In the genomic region with DNA sequence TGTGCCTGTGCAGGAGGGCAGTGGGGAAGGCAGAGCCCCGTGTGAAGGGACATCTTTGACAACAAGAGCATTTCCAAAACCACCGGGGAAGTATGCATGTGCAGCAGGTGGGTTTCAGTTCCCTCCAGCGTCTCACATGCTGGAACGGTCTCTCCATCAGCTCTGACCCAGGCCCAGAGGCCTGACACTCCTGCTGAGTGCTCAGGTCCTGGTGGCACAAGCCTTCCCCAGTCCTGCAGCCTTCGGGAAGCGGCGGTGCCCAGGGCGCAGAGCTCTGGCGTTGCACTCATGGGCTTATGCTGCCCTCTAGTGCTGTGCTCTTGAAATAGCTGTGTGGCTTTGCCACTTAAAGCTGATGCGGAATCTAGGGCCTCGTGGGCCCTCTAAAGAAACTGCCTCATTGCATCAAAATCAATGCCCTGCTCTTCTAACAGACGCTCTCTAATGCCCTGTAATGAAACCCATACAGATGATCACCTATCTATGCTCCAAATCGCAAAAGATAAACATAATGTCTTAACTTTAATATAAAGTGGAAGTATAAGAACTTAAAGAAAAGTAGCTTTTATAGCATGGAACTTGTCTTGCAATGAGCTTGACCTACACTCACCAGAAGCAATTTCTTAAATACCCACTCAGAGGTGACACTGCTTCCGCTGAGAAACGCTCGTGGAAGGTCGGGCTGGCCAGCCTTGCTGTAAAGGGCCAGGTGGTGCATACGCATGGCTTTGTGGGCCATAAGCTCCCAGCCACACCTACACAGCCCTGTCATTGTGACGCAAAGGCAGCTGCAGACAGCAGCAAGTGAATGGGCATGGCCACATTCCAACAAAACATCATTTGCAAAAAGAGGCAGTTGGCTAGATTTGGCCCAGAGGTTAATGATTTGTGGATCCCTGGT, we compare ENCODE assay signal across 8 cellular contexts. TPM values are rescaled to one million over a fixed set of nuclear protein-coding genes. Genes with fewer than 3 reads are reported as not detected.
DNase-seq lines count a peak whose midpoint lies in the region; ATAC-seq and TF ChIP-seq lines count a peak whose summit lies in the region.

No MANE protein-coding gene starts in this region.

- no peak overlapping the region for H3K4me3 ChIP-seq in coronary artery
- no peak overlapping the region for H3K4me3 ChIP-seq in lower leg skin (ENCODE audit: low read depth, poor library complexity, severe bottlenecking)

- TF ChIP-seq CTCF in coronary artery (IDR thresholded peaks at IDR 0.05) (peak; percentile 55), lower leg skin (IDR thresholded peaks at IDR 0.05) (no peak)

- no peak overlapping the region for H3K27ac ChIP-seq in coronary artery

- 44 to 53% methylated on average over 12 to 14 of the region's 19 CpGs for whole genome bisulfite sequencing in lower leg skin, 2 donors

- peak; percentile 76 for ATAC-seq in GM18520 (IDR thresholded peaks at IDR 0.05; ENCODE audit: unreplicated experiment)
- peak; percentile 64 for ATAC-seq in HG02981 (IDR thresholded peaks at IDR 0.05; ENCODE audit: unreplicated experiment)

- no peak for TF ChIP-seq POLR2A in lower leg skin (IDR thresholded peaks at IDR 0.05)

- peak; percentile 84 for DNase-seq in AG08395 (ENCODE audit: low spot score)
- DNase-seq in NCI-H2171 (lab: John Stamatoyannopoulos, UW): peak; percentile 31
- peak; percentile 13 for DNase-seq in activated CD4-positive, alpha-beta T cell treated with anti-CD3 and anti-CD28 coated beads for 1 hour
- peak; percentile 74 for DNase-seq in coronary artery (ENCODE audit: low spot score)
- DNase-seq in lower leg skin (ENCODE audit: low spot score in 2 of 2): peak; percentile 30 to 86
- peak; percentile 22 to 40 (median 31) for DNase-seq in stimulated activated CD4-positive, alpha-beta T cell treated with anti-CD3 and anti-CD28 coated beads, TNF-alpha, amount 100 ng/mL, for 24 hours (ENCODE audit: low read depth in 3 of 3)

- intact Hi-C loops in lower leg skin (cut with DNase I; ENCODE audit: low total_unique reads): loop anchor here (10.0 kb wide), 1 partner anchor 139 kb away; no protein-coding TSS in a partner anchor

RNA-seq across cellular contexts. Expression of a gene that starts 38.6 kb away (rescaled TPM):
- total RNA-seq in lower leg skin: not detected

RNA-seq across cellular contexts. Expression of a gene that starts 52.8 kb away (rescaled TPM):
- total RNA-seq in lower leg skin: 10 to 100 TPM; 17.4 to 23.0 (median 20.1) TPM

Comparison
In these comparisons a context has a peak if more than half of its experiments do, and no peak if none do; other contexts are left out.
1. DNase-seq: peak in every context shown above with its lines; median percentile 84 in AG08395; 74 in coronary artery; 58 in lower leg skin; 31 in NCI-H2171; 31 in stimulated activated CD4-positive, alpha-beta T cell treated with anti-CD3 and anti-CD28 coated beads, TNF-alpha, amount 100 ng/mL, for 24 hours; 13 in activated CD4-positive, alpha-beta T cell treated with anti-CD3 and anti-CD28 coated beads for 1 hour.